Comparison of ENCODE assay signal across 18 cellular contexts in genomic region chr17:29546834-29547233, GRCh38. TPM values are rescaled to one million over a fixed set of nuclear protein-coding genes. Genes with fewer than 3 reads are reported as not detected.
DNase-seq lines count a peak whose midpoint lies in the region; ATAC-seq, FAIRE-seq and TF ChIP-seq lines count a peak whose summit lies in the region.
"Had no signal": no experiment of that assay in that cellular context is flagged by ENCODE, and none has a peak within 500 bp of the region (broad histone marks: within the 10 kb centered on the region; RNA-seq: fewer than 3 reads in every experiment).

No MANE protein-coding gene starts in this region.

- no peak overlapping the region for H3K56ac ChIP-seq in IMR-90 (ENCODE audit: extremely low read depth, insufficient read depth, low read length)

- CTCF ChIA-PET in IMR-90 (lab: Yijun Ruan, JAX): no interaction called here
- CTCF ChIA-PET in K562 (lab: Yijun Ruan, JAX; ENCODE audit: low intra/inter-chr PET ratio): no interaction called here

- H2BK15ac ChIP-seq in IMR-90 (ENCODE audit: low read depth, low read length): no peak overlapping the region

- intact Hi-C loops in IMR-90 (cut with micrococcal nuclease): no loop called here
- intact Hi-C loops in K562 (cut with micrococcal nuclease): no loop called here
- intact Hi-C loops in cardiac septum (cut with DNase I): no loop called here

- no peak overlapping the region for H3K18ac ChIP-seq in IMR-90 (ENCODE audit: low read depth, low read length)

- no peak overlapping the region for H3K4ac ChIP-seq in IMR-90 (ENCODE audit: low read depth, low read length)

- no peak overlapping the region for H3K4me2 ChIP-seq in GM23248 (ENCODE audit: unreplicated experiment)
- H3K4me2 ChIP-seq in IMR-90 (ENCODE audit: low read depth, low read length): no peak overlapping the region
- no peak overlapping the region for H3K4me2 ChIP-seq in K562 (ENCODE audit: insufficient read depth, low read length)
- H3K4me2 ChIP-seq: SK-N-SH had no signal

- TF ChIP-seq CTCF in IMR-90 (conservative IDR thresholded peaks at IDR 0.05; ENCODE audit: low read depth, low read length): no peak
- no peak for TF ChIP-seq CTCF in K562 (IDR thresholded peaks at IDR 0.05 in 2 of 3, conservative IDR thresholded peaks at IDR 0.05 in 1 of 3; ENCODE audit: insufficient read depth in 2 of 3, low read depth in 1 of 3, low read length in 3 of 3)

- H2AFZ ChIP-seq in GM23248 (no peak overlapping the region), IMR-90 (replicated peaks; ENCODE audit: low read length, poor library complexity) (no peak overlapping the region), K562 (ENCODE audit: low read depth, low read length) (no peak overlapping the region)

- POLR2A ChIA-PET in IMR-90 (lab: Charles Lee; ENCODE audit: unreplicated experiment) (no interaction called here), K562 (lab: Yijun Ruan, JAX) (no interaction called here)

- in situ Hi-C loops in GM23248 (cut with MboI) (loop anchor here (25.0 kb wide), 1 partner anchor 185 kb away; no protein-coding TSS in a partner anchor), IMR-90 (cut with MboI; ENCODE audit: low sequenced_read_pairs) (no loop called here), K562 (cut with MboI) (no loop called here)

- H2BK120ac ChIP-seq in IMR-90 (ENCODE audit: low read depth, low read length): no peak overlapping the region

- H3K14ac ChIP-seq in IMR-90 (replicated peaks; ENCODE audit: low read depth, low read length): no peak overlapping the region

- no peaks in the 10 kb centered on the region for H3K4me1 ChIP-seq in GM23248 (ENCODE audit: insufficient read depth)
- H3K4me1 ChIP-seq in IMR-90 (ENCODE audit: control insufficient read depth, insufficient read depth, low read length): peaks cover 2% of the 10 kb centered on the region; the same call in 1 of the 2 replicates
- no peaks in the 10 kb centered on the region for H3K4me1 ChIP-seq in K562 (replicated peaks in 1 of 2; ENCODE audit: control insufficient read depth in 2 of 2, insufficient read depth in 2 of 2, low read length in 2 of 2)
- H3K4me1 ChIP-seq: Peyer's patch had no signal

- H3K27me3 ChIP-seq in GM23248 (replicated peaks; ENCODE audit: insufficient read depth): no peaks in the 10 kb centered on the region
- no peaks in the 10 kb centered on the region for H3K27me3 ChIP-seq in IMR-90 (ENCODE audit: control insufficient read depth, insufficient read depth, low read length)
- no peaks in the 10 kb centered on the region for H3K27me3 ChIP-seq in K562 (ENCODE audit: control insufficient read depth in 2 of 2, insufficient read depth in 2 of 2, low read length in 2 of 2)
- H3K27me3 ChIP-seq: Peyer's patch had no signal

- no peak for TF ChIP-seq RAD21 in IMR-90 (IDR thresholded peaks at IDR 0.05; ENCODE audit: low read length)
- TF ChIP-seq RAD21 in K562 (CRISPR knock-in tag; conservative IDR thresholded peaks at IDR 0.05 in 1 of 2, IDR thresholded peaks at IDR 0.05 in 1 of 2): no peak

- ATAC-seq in IMR-90 (ENCODE audit: low read depth) (peak; percentile 27; the same call in 1 of the 2 replicates), K562 (no peak), GM19463 (IDR thresholded peaks at IDR 0.05; ENCODE audit: unreplicated experiment) (no peak), GM18873 (IDR thresholded peaks at IDR 0.05; ENCODE audit: low FRiP score, unreplicated experiment) (no peak)

- no peak for FAIRE-seq in K562 (lab: Jason Lieb, UNC)
- FAIRE-seq in islet of Langerhans (lab: Jason Lieb, UNC): peak; percentile 5
- FAIRE-seq: G401.6, GM12892 had no signal

- no peak for TF ChIP-seq EP300 in K562 (IDR thresholded peaks at IDR 0.05; ENCODE audit: low read length)

- H3K79me2 ChIP-seq in GM23248 (ENCODE audit: insufficient read depth) (no peaks in the 10 kb centered on the region), K562 (ENCODE audit: control insufficient read depth, insufficient read depth, low read length) (no peaks in the 10 kb centered on the region)

- no peak overlapping the region for H2BK5ac ChIP-seq in IMR-90 (ENCODE audit: low read depth, low read length, poor library complexity, severe bottlenecking)

- dilution Hi-C loops in IMR-90 (cut with HindIII; ENCODE audit: low sequenced_read_pairs, unreplicated experiment): no loop called here

- H4K20me1 ChIP-seq in GM23248 (ENCODE audit: insufficient read depth) (no peaks in the 10 kb centered on the region), IMR-90 (ENCODE audit: insufficient read depth, low read length) (0 out of 2 replicates have a peak, but pooled peaks cover 3% of the 10 kb centered on the region), K562 (replicated peaks; ENCODE audit: control insufficient read depth, insufficient read depth, low read length) (no peaks in the 10 kb centered on the region)

- H3K9ac ChIP-seq in GM23248 (no peak overlapping the region), IMR-90 (ENCODE audit: low read depth, low read length) (no peak overlapping the region), K562 (ENCODE audit: insufficient read depth in 1 of 2, low read depth in 2 of 2, low read length in 2 of 2) (no peak overlapping the region)
- H3K9ac ChIP-seq: SK-N-SH had no signal

- TF ChIP-seq POLR2A in IMR-90 (IDR thresholded peaks at IDR 0.05; ENCODE audit: low read depth, low read length) (no peak), K562 (conservative IDR thresholded peaks at IDR 0.05) (no peak)

- peaks cover 3 to 10% of the 10 kb centered on the region in 2 experiments; a peak in 2 of 4 replicates for H3K79me1 ChIP-seq in IMR-90 (ENCODE audit: low read depth in 1 of 2, low read length in 2 of 2)

- H4K91ac ChIP-seq in IMR-90 (ENCODE audit: insufficient read depth, low read depth, low read length): no peak overlapping the region

- H4K8ac ChIP-seq in IMR-90 (ENCODE audit: low read depth in 2 of 2, low read length in 2 of 2): no peak overlapping the region

- H3K4me3 ChIP-seq in GM23248 (no peak overlapping the region), IMR-90 (ENCODE audit: insufficient read depth, low read depth, low read length) (no peak overlapping the region), K562 (no peak overlapping the region)
- H3K4me3 ChIP-seq: Peyer's patch had no signal

- H4K5ac ChIP-seq in IMR-90 (ENCODE audit: low read depth, low read length): no peak overlapping the region

- H3K9me1 ChIP-seq in IMR-90 (ENCODE audit: insufficient read depth, low read length) (no peaks in the 10 kb centered on the region), K562 (ENCODE audit: control insufficient read depth, insufficient read depth, low read length) (no peaks in the 10 kb centered on the region)

- H3F3A ChIP-seq in GM23248 (ENCODE audit: insufficient read depth): peaks cover 5% of the 10 kb centered on the region; the same call in 1 of the 2 replicates

- H3K36me3 ChIP-seq in GM23248 (ENCODE audit: low read depth): peaks cover 41% of the 10 kb centered on the region; the same call in 1 of the 2 replicates
- H3K36me3 ChIP-seq in IMR-90 (ENCODE audit: control insufficient read depth, insufficient read depth, low read length): peaks cover 17% of the 10 kb centered on the region
- H3K36me3 ChIP-seq in K562 (ENCODE audit: control insufficient read depth, insufficient read depth, low read length): peaks cover 25% of the 10 kb centered on the region

- no peak overlapping the region for H3K27ac ChIP-seq in GM23248
- no peak overlapping the region for H3K27ac ChIP-seq in IMR-90 (ENCODE audit: insufficient read depth, low read length)
- no peak overlapping the region for H3K27ac ChIP-seq in K562 (ENCODE audit: extremely low read depth, low read depth, low read length)
- H3K27ac ChIP-seq: Peyer's patch had no signal

- DNase-seq in GM23248 (peak; percentile 24), IMR-90 (no peak), K562 (ENCODE audit: extremely low read depth in 1 of 4, low spot score in 3 of 4) (no peak), cardiac septum (ENCODE audit: low spot score) (no peak), NCI-H2227 (lab: John Stamatoyannopoulos, UW; ENCODE audit: unreplicated experiment) (no peak)
- DNase-seq: CD4-positive, alpha-beta memory T cell; DMS79 treated with DMSO at 0.1 percent for 48 hours; H7; NCI-H1048; NCI-H748 treated with DMSO at 0.1 percent for 48 hours; Peyer's patch; Right ventricle myocardium superior; SK-N-SH had no signal

- no peak overlapping the region for H2BK20ac ChIP-seq in IMR-90 (ENCODE audit: low read depth, low read length)

- BruUV-seq in IMR-90 (replicated peaks; lab: Mats Ljungman, UMichigan) (no TSS peak), K562 (replicated peaks; lab: Mats Ljungman, UMichigan) (no TSS peak)

- H2AK9ac ChIP-seq in IMR-90 (replicated peaks; ENCODE audit: low read depth, low read length, poor library complexity): no peak overlapping the region

- H3K23ac ChIP-seq in IMR-90 (ENCODE audit: low read depth, low read length): no peak overlapping the region

- no peaks in the 10 kb centered on the region for H3K9me2 ChIP-seq in GM23248 (ENCODE audit: insufficient read depth)
- H3K9me2 ChIP-seq: SK-N-SH had no signal

- no peak overlapping the region for H2AK5ac ChIP-seq in IMR-90 (ENCODE audit: low read depth, low read length)

- 100% methylated on average over 1 of the region's 1 CpG for WGBS in GM23248 (ENCODE audit: low coverage in 1 of 2, low lambda C conversion rate in 2 of 2, missing lambda C conversion rate in 2 of 2), 2 experiments
- no CpG with 5 or more reads among the region's 1 CpG for WGBS in IMR-90 (ENCODE audit: extremely low coverage in 2 of 2, insufficient read length in 1 of 2), 2 experiments
- WGBS in K562 (ENCODE audit: insufficient coverage, low coverage, missing lambda C conversion rate): 73% methylated on average over 1 of the region's 1 CpG

- H3K9me3 ChIP-seq in GM23248 (ENCODE audit: low read depth): no peaks in the 10 kb centered on the region
- H3K9me3 ChIP-seq in IMR-90 (ENCODE audit: control insufficient read depth, insufficient read depth, low read length): no peaks in the 10 kb centered on the region
- no peaks in the 10 kb centered on the region for H3K9me3 ChIP-seq in K562 (replicated peaks; ENCODE audit: control insufficient read depth, insufficient read depth, low read depth, low read length)
- H3K9me3 ChIP-seq: Peyer's patch, SK-N-SH had no signal

RNA-seq across cellular contexts. Expression of gene ABHD15, which starts 20.0 kb away (rescaled TPM):
- total RNA-seq in GM23248 (2014; rRNA removed; shearing (Covaris generic)): 8.9 and 10.1 TPM in 2 replicates
- polyA plus RNA-seq in GM23248 (2016; fragmentation: Nextera tagmentation; extraction: Ambion mirVana) (2.4 and 2.9 TPM in 2 replicates), IMR-90 (2012; rRNA removed) (4.5 and 4.6 TPM in 2 replicates), K562 (2011; rRNA removed) (0.85 and 1.8 TPM in 2 replicates), K562 (2014; fragmentation: Illumina TruSeq; extraction: Trizol) (2.4 and 2.5 TPM in 2 replicates), K562 (2014; fragmentation: Nextera tagmentation; extraction: Ambion mirVana) (under 1 TPM; 0.85 to 0.97 TPM), K562 (2014; rRNA removed) (2.1 and 2.9 TPM in 2 replicates)
- total RNA-seq in IMR-90 (2012; rRNA removed) (3.1 and 3.2 TPM in 2 replicates), K562 (2014; rRNA removed) (2.4 and 3.1 TPM in 2 replicates), K562 (2014; rRNA removed; fragmentation: Illumina TruSeq; extraction: Trizol) (2.0 and 2.2 TPM in 2 replicates), K562 (2015; rRNA removed; fragmentation: Illumina TruSeq; extraction: Trizol) (3.8 and 4.2 TPM in 2 replicates), K562 (2021) (4.0 and 4.2 TPM in 2 replicates), cardiac septum (5.8 TPM)
- polyA plus RNA-seq in IMR-90 (2012; cell fraction: cytosol; rRNA removed): 3.3 and 4.4 TPM in 2 replicates
- 3.2 and 4.0 TPM in 2 replicates for polyA plus RNA-seq in IMR-90 (2012; cell fraction: nucleus; rRNA removed; ENCODE audit: low replicate concordance)
- 4.0 and 8.2 TPM in 2 replicates for total RNA-seq in K562 (2011; cell fraction: chromatin; rRNA removed; ENCODE audit: low replicate concordance)
- total RNA-seq in K562 (2011; cell fraction: nucleolus; rRNA removed): 6.7 and 7.8 TPM in 2 replicates
- 4.4 and 5.1 TPM in 2 replicates for total RNA-seq in K562 (2011; cell fraction: nucleoplasm; rRNA removed)
- polyA plus RNA-seq in K562 (2011; cell fraction: cytosol; rRNA removed): 0.83 and 3.0 TPM in 2 replicates
- polyA plus RNA-seq in K562 (2011; cell fraction: nucleus; rRNA removed): 1.4 and 2.9 TPM in 2 replicates
- polyA plus RNA-seq in K562 (2012): 3.2 and 5.4 TPM in 2 replicates
- polyA minus RNA-seq in K562 (2011; rRNA and poly(A)+ RNA removed): 1.6 and 3.6 TPM in 2 replicates
- 1.5 and 2.9 TPM in 2 replicates for polyA minus RNA-seq in K562 (2011; cell fraction: cytosol; rRNA and poly(A)+ RNA removed)
- 1.7 and 2.8 TPM in 2 replicates for polyA minus RNA-seq in K562 (2011; cell fraction: nucleus; rRNA and poly(A)+ RNA removed)

RNA-seq across cellular contexts. Expression of gene TP53I13, which starts 21.7 kb away (rescaled TPM):
- total RNA-seq in GM23248 (2014; rRNA removed; shearing (Covaris generic)): 63.7 and 67.2 TPM in 2 replicates
- polyA plus RNA-seq in GM23248 (2016; fragmentation: Nextera tagmentation; extraction: Ambion mirVana): 37.3 and 40.6 TPM in 2 replicates
- 18.3 and 22.0 TPM in 2 replicates for total RNA-seq in IMR-90 (2012; rRNA removed)
- polyA plus RNA-seq in IMR-90 (2012; rRNA removed): 48.3 and 53.1 TPM in 2 replicates
- polyA plus RNA-seq in IMR-90 (2012; cell fraction: cytosol; rRNA removed): 41.4 and 69.6 TPM in 2 replicates
- polyA plus RNA-seq in IMR-90 (2012; cell fraction: nucleus; rRNA removed; ENCODE audit: low replicate concordance): 126 and 323 TPM in 2 replicates
- 13.5 and 50.0 TPM in 2 replicates for total RNA-seq in K562 (2011; cell fraction: chromatin; rRNA removed; ENCODE audit: low replicate concordance)
- total RNA-seq in K562 (2011; cell fraction: nucleolus; rRNA removed): 63.0 and 73.5 TPM in 2 replicates
- 36.1 and 46.0 TPM in 2 replicates for total RNA-seq in K562 (2011; cell fraction: nucleoplasm; rRNA removed)
- total RNA-seq in K562 (2014; rRNA removed): 25.2 and 27.6 TPM in 2 replicates
- total RNA-seq in K562 (2014; rRNA removed; fragmentation: Illumina TruSeq; extraction: Trizol): 1.8 and 3.3 TPM in 2 replicates
- 13.0 and 13.9 TPM in 2 replicates for total RNA-seq in K562 (2015; rRNA removed; fragmentation: Illumina TruSeq; extraction: Trizol)
- 24.5 and 28.3 TPM in 2 replicates for total RNA-seq in K562 (2021)
- 9.1 and 10.3 TPM in 2 replicates for polyA plus RNA-seq in K562 (2011; rRNA removed)
- polyA plus RNA-seq in K562 (2011; cell fraction: cytosol; rRNA removed): 9.9 and 48.3 TPM in 2 replicates
- polyA plus RNA-seq in K562 (2011; cell fraction: nucleus; rRNA removed): 48.7 and 101 TPM in 2 replicates
- polyA plus RNA-seq in K562 (2012): 16.9 and 38.4 TPM in 2 replicates
- 4.7 and 13.5 TPM in 2 replicates for polyA plus RNA-seq in K562 (2014; fragmentation: Illumina TruSeq; extraction: Trizol)
- polyA plus RNA-seq in K562 (2014; fragmentation: Nextera tagmentation; extraction: Ambion mirVana): under 1 TPM; 0.08 to 0.13 TPM
- 23.8 and 27.2 TPM in 2 replicates for polyA plus RNA-seq in K562 (2014; rRNA removed)
- polyA minus RNA-seq in K562 (2011; rRNA and poly(A)+ RNA removed): 1.5 and 4.3 TPM in 2 replicates
- 16.0 and 22.0 TPM in 2 replicates for polyA minus RNA-seq in K562 (2011; cell fraction: cytosol; rRNA and poly(A)+ RNA removed)
- polyA minus RNA-seq in K562 (2011; cell fraction: nucleus; rRNA and poly(A)+ RNA removed): 17.6 and 17.8 TPM in 2 replicates
- total RNA-seq in cardiac septum: 31.9 TPM

RNA-seq across cellular contexts. Expression of gene GIT1, which starts 42.6 kb away (rescaled TPM):
- 17.1 and 19.5 TPM in 2 replicates for total RNA-seq in GM23248 (2014; rRNA removed; shearing (Covaris generic))
- polyA plus RNA-seq in GM23248 (2016; fragmentation: Nextera tagmentation; extraction: Ambion mirVana): 4.4 and 6.0 TPM in 2 replicates
- total RNA-seq in IMR-90 (2012; rRNA removed): 13.3 and 14.2 TPM in 2 replicates
- polyA plus RNA-seq in IMR-90 (2012; rRNA removed): 34.2 and 37.1 TPM in 2 replicates
- 25.3 and 30.3 TPM in 2 replicates for polyA plus RNA-seq in IMR-90 (2012; cell fraction: cytosol; rRNA removed)
- polyA plus RNA-seq in IMR-90 (2012; cell fraction: nucleus; rRNA removed; ENCODE audit: low replicate concordance): 57.7 and 127 TPM in 2 replicates
- 26.1 and 92.6 TPM in 2 replicates for total RNA-seq in K562 (2011; cell fraction: chromatin; rRNA removed; ENCODE audit: low replicate concordance)
- total RNA-seq in K562 (2011; cell fraction: nucleolus; rRNA removed): 53.0 and 61.9 TPM in 2 replicates
- 24.8 and 33.5 TPM in 2 replicates for total RNA-seq in K562 (2011; cell fraction: nucleoplasm; rRNA removed)
- 22.6 and 27.5 TPM in 2 replicates for total RNA-seq in K562 (2014; rRNA removed)
- 7.2 and 11.4 TPM in 2 replicates for total RNA-seq in K562 (2014; rRNA removed; fragmentation: Illumina TruSeq; extraction: Trizol)
- 17.1 and 17.3 TPM in 2 replicates for total RNA-seq in K562 (2015; rRNA removed; fragmentation: Illumina TruSeq; extraction: Trizol)
- total RNA-seq in K562 (2021): 31.3 and 35.3 TPM in 2 replicates
- polyA plus RNA-seq in K562 (2011; rRNA removed): 15.9 and 16.5 TPM in 2 replicates
- 12.4 and 42.3 TPM in 2 replicates for polyA plus RNA-seq in K562 (2011; cell fraction: cytosol; rRNA removed)
- polyA plus RNA-seq in K562 (2011; cell fraction: nucleus; rRNA removed): 30.8 and 82.9 TPM in 2 replicates
- polyA plus RNA-seq in K562 (2012): 22.2 and 29.8 TPM in 2 replicates
- polyA plus RNA-seq in K562 (2014; fragmentation: Illumina TruSeq; extraction: Trizol): 29.9 and 31.2 TPM in 2 replicates
- polyA plus RNA-seq in K562 (2014; fragmentation: Nextera tagmentation; extraction: Ambion mirVana): under 1 TPM; 0.35 to 0.38 TPM
- 21.4 and 21.6 TPM in 2 replicates for polyA plus RNA-seq in K562 (2014; rRNA removed)
- polyA minus RNA-seq in K562 (2011; rRNA and poly(A)+ RNA removed): 7.8 and 14.8 TPM in 2 replicates
- polyA minus RNA-seq in K562 (2011; cell fraction: cytosol; rRNA and poly(A)+ RNA removed): 22.0 and 24.6 TPM in 2 replicates
- 21.4 and 31.9 TPM in 2 replicates for polyA minus RNA-seq in K562 (2011; cell fraction: nucleus; rRNA and poly(A)+ RNA removed)
- 36.2 TPM for total RNA-seq in cardiac septum

RNA-seq across cellular contexts. Expression of gene ANKRD13B, which starts 46.1 kb away (rescaled TPM):
- 9.4 and 26.8 TPM in 2 replicates for total RNA-seq in GM23248 (2014; rRNA removed; shearing (Covaris generic))
- 1.3 and 1.7 TPM in 2 replicates for polyA plus RNA-seq in GM23248 (2016; fragmentation: Nextera tagmentation; extraction: Ambion mirVana)
- total RNA-seq in IMR-90 (2012; rRNA removed): 0.90 and 1.1 TPM in 2 replicates
- polyA plus RNA-seq in IMR-90 (2012; rRNA removed): 4.0 and 5.2 TPM in 2 replicates
- polyA plus RNA-seq in IMR-90 (2012; cell fraction: cytosol; rRNA removed): 1.9 and 4.4 TPM in 2 replicates
- polyA plus RNA-seq in IMR-90 (2012; cell fraction: nucleus; rRNA removed; ENCODE audit: low replicate concordance): 27.5 and 68.3 TPM in 2 replicates
- total RNA-seq in K562 (2011; cell fraction: chromatin; rRNA removed; ENCODE audit: low replicate concordance): 17.2 and 53.9 TPM in 2 replicates
- total RNA-seq in K562 (2011; cell fraction: nucleolus; rRNA removed): 37.9 and 41.4 TPM in 2 replicates
- total RNA-seq in K562 (2011; cell fraction: nucleoplasm; rRNA removed): 20.8 and 22.1 TPM in 2 replicates
- total RNA-seq in K562 (2014; rRNA removed): 15.8 and 17.1 TPM in 2 replicates
- 2.5 and 3.5 TPM in 2 replicates for total RNA-seq in K562 (2014; rRNA removed; fragmentation: Illumina TruSeq; extraction: Trizol)
- total RNA-seq in K562 (2015; rRNA removed; fragmentation: Illumina TruSeq; extraction: Trizol): 4.3 and 5.0 TPM in 2 replicates
- total RNA-seq in K562 (2021): 22.3 and 28.1 TPM in 2 replicates
- 4.6 and 6.5 TPM in 2 replicates for polyA plus RNA-seq in K562 (2011; rRNA removed)
- 3.9 and 14.6 TPM in 2 replicates for polyA plus RNA-seq in K562 (2011; cell fraction: cytosol; rRNA removed)
- polyA plus RNA-seq in K562 (2011; cell fraction: nucleus; rRNA removed): 28.4 and 73.6 TPM in 2 replicates
- polyA plus RNA-seq in K562 (2012): 9.4 and 11.3 TPM in 2 replicates
- polyA plus RNA-seq in K562 (2014; fragmentation: Illumina TruSeq; extraction: Trizol): 10.3 and 11.7 TPM in 2 replicates
- under 1 TPM; 0.15 to 0.59 TPM for polyA plus RNA-seq in K562 (2014; fragmentation: Nextera tagmentation; extraction: Ambion mirVana)
- polyA plus RNA-seq in K562 (2014; rRNA removed): 14.2 and 15.6 TPM in 2 replicates
- 2.5 and 3.7 TPM in 2 replicates for polyA minus RNA-seq in K562 (2011; rRNA and poly(A)+ RNA removed)
- polyA minus RNA-seq in K562 (2011; cell fraction: cytosol; rRNA and poly(A)+ RNA removed): 8.7 and 9.4 TPM in 2 replicates
- polyA minus RNA-seq in K562 (2011; cell fraction: nucleus; rRNA and poly(A)+ RNA removed): 11.3 and 11.8 TPM in 2 replicates
- 8.1 TPM for total RNA-seq in cardiac septum
- polyA plus RNA-seq: CD4-positive, alpha-beta memory T cell had no signal
